9 cellular contexts compared by ENCODE assay signal in the genomic region with DNA sequence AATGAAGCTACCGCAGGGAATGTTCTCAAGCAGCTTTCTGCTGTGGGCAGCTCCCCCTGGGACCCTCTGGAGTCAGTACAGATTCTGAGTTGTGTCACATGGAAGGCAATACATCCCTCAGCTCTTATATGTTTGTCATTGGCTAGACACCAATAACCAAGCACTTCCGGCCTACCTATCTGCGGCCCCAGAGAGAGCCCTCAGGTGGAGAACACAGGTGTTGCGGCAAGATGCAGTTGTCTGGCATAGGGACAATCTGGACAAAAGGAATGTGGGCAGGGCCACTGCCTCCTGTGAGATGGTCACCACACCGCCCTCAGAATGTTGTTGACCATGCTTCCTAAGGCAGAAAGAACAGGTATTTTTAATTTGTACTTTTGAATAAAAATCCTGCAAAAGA.
A peak's percentile ranks its signal among the peaks of the same experiment; 100 is the strongest.
DNase-seq lines count a peak whose midpoint lies in the region; ATAC-seq, FAIRE-seq and TF ChIP-seq lines count a peak whose summit lies in the region.
"Had no signal": no experiment of that assay in that cellular context is flagged by ENCODE, and none has a peak within 500 bp of the region (broad histone marks: within the 10 kb centered on the region; RNA-seq: fewer than 3 reads in every experiment).

No MANE protein-coding gene starts in this region.

- TF ChIP-seq POLR2A in A549 (IDR thresholded peaks at IDR 0.05; ENCODE audit: low read length) (no peak), body of pancreas (IDR thresholded peaks at IDR 0.05) (no peak)

- peaks cover 2% of the 10 kb centered on the region; the same call in 1 of the 3 replicates for H3K4me1 ChIP-seq in A549
- peaks cover 3% of the 10 kb centered on the region for H3K4me1 ChIP-seq in body of pancreas

- FAIRE-seq in A549 (lab: Jason Lieb, UNC), result no peak

- no peak for TF ChIP-seq EP300 in A549 (IDR thresholded peaks at IDR 0.05)

- WGBS in A549 (ENCODE audit: missing lambda C conversion rate), result 68% methylated on average over 5 of the region's 5 CpGs
- 54 to 62% methylated on average over 5 of the region's 5 CpGs for WGBS in body of pancreas, 2 donors

- DNase-seq in A549 (ENCODE audit: low read depth in 1 of 2, low spot score in 1 of 2), result peak; percentile 31 to 56
- peak; percentile 50 for DNase-seq in GM12865 (ENCODE audit: low read depth)
- peak; percentile 24 for DNase-seq in NCI-H1105 (lab: John Stamatoyannopoulos, UW)
- peak; percentile 50 for DNase-seq in ecto neural progenitor cell (ENCODE audit: low spot score)
- DNase-seq in body of pancreas, result no peak
- DNase-seq in anterior cingulate cortex (lab: John Stamatoyannopoulos, UW), result no peak
- DNase-seq in NCI-H226, result no peak

- CTCF ChIA-PET in A549 (lab: Yijun Ruan, JAX), result interaction anchor here (1.0 kb wide), 1 partner anchor 61 kb away, joined by 3 read pairs; no protein-coding TSS in a partner anchor

- no peak overlapping the region for H3K27ac ChIP-seq in A549
- H3K27ac ChIP-seq in body of pancreas, result no peak overlapping the region

- no peaks in the 10 kb centered on the region for H3K36me3 ChIP-seq in body of pancreas (replicated peaks in 1 of 2; ENCODE audit: insufficient read depth in 1 of 2, low read depth in 2 of 2)

- TF ChIP-seq CTCF in A549 (IDR thresholded peaks at IDR 0.05) (0 out of 3 replicates have a peak, but pooled peaks have one; percentile 13), GM12865 (IDR thresholded peaks at IDR 0.05; ENCODE audit: insufficient read depth, low read depth, low read length, missing control alignments) (peak; percentile 39), body of pancreas (IDR thresholded peaks at IDR 0.05) (no peak)

- POLR2A ChIA-PET in A549 (lab: Yijun Ruan, JAX), result no interaction called here

- TF ChIP-seq RAD21 in A549 (conservative IDR thresholded peaks at IDR 0.05 in 1 of 2, IDR thresholded peaks at IDR 0.05 in 1 of 2), result peak in 1 of 2 experiments; percentile 27; a peak in 1 of 5 replicates

- intact Hi-C loops in body of pancreas (cut with DNase I), result no loop called here

- H3K4me2 ChIP-seq in A549, result no peak overlapping the region

- H3K27me3 ChIP-seq in body of pancreas, result no peaks in the 10 kb centered on the region

- ATAC-seq in A549 (peak; percentile 62 to 81; a peak in 5 of 6 replicates), body of pancreas (no peak), GM21528 (IDR thresholded peaks at IDR 0.05; ENCODE audit: low FRiP score, unreplicated experiment) (no peak)
- ATAC-seq: stimulated activated effector memory CD8-positive, alpha-beta T cell treated with anti-CD3 and anti-CD28 coated beads, Interleukin-12 subunit alpha, Interleukin-12 subunit beta, amount 100 ng/mL, for 72 hours had no signal

- no peaks in the 10 kb centered on the region for H3K9me3 ChIP-seq in A549
- H3K9me3 ChIP-seq in body of pancreas, result no peaks in the 10 kb centered on the region

- no peak overlapping the region for H3K4me3 ChIP-seq in A549
- H3K4me3 ChIP-seq in GM12865 (ENCODE audit: low read depth, low read length), result no peak overlapping the region
- H3K4me3 ChIP-seq in body of pancreas, result no peak overlapping the region

TF ChIP-seq in A549, 52 proteins besides CTCF, POLR2A, EP300 and RAD21:
- no peak for TF ChIP-seq ZFP36 (IDR thresholded peaks at IDR 0.05; ENCODE audit: borderline replicate concordance, partially characterized antibody)
- no peak for TF ChIP-seq HES2 (IDR thresholded peaks at IDR 0.05)
- TF ChIP-seq NR3C1 (IDR thresholded peaks at IDR 0.05), result no peak
- TF ChIP-seq RFX5 (IDR thresholded peaks at IDR 0.05), result no peak
- no peak for TF ChIP-seq ZSCAN20 (CRISPR knock-in tag; IDR thresholded peaks at IDR 0.05)

Comparison
In these comparisons a context has a peak if more than half of its experiments do, and no peak if none do; other contexts are left out.
1. ATAC-seq: peak in A549 (2 of 2); none in body of pancreas (single experiment) and GM21528 (single experiment).
2. DNase-seq: peak in A549 (2 of 2), GM12865 (single experiment), NCI-H1105 (single experiment) and ecto neural progenitor cell (single experiment); none in body of pancreas (0 of 4), anterior cingulate cortex (0 of 58) and NCI-H226 (single experiment).
3. CTCF ChIP-seq: peak in A549 (single experiment) and GM12865 (single experiment); none in body of pancreas (0 of 7).